Comparison of ENCODE assay signal across 20 cellular contexts in the genomic region with DNA sequence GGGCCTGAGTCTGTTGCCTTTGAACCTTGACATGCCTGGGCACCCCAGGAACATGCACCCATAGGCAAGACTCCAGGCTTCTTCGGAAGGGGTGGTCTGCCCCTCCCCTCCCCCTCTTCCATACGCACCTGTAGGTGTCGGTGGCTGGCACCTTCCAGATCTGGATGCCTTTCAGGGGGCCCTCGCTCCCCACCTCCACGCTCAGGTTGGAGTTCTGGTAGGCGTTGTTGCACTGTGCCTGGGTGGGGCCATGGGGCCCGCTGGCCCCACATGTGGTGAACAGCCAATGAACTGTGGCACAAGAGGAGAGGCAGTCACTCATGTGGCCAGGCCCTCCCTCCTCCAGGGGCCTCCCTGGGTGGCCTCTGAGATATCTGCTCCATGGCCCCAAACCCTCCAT.
DNase-seq lines count a peak whose midpoint lies in the region; ATAC-seq and TF ChIP-seq lines count a peak whose summit lies in the region.
"Had no signal": no experiment of that assay in that cellular context is flagged by ENCODE, and none has a peak within 500 bp of the region (broad histone marks: within the 10 kb centered on the region; RNA-seq: fewer than 3 reads in every experiment).

No MANE protein-coding gene starts in this region.

- no peak overlapping the region for H2AFZ ChIP-seq in neuronal stem cell (ENCODE audit: low read length)

- no peak overlapping the region for H3K4me3 Mint-ChIP-seq in T-helper 17 cell
- H3K4me3 Mint-ChIP-seq: B cell; CD4-positive, alpha-beta T cell; CD8-positive, alpha-beta T cell had no signal

- H2BK12ac ChIP-seq in neuronal stem cell (ENCODE audit: low read length): no peak overlapping the region

- H3K9me3 ChIP-seq in T-helper 17 cell (ENCODE audit: control insufficient read depth, low read length, poor library complexity, severe bottlenecking) (no peaks in the 10 kb centered on the region), neuronal stem cell (replicated peaks in 1 of 2; ENCODE audit: control insufficient read depth in 2 of 2, insufficient read depth in 1 of 2, low read depth in 1 of 2, low read length in 2 of 2) (no peaks in the 10 kb centered on the region), thyroid gland (no peaks in the 10 kb centered on the region)
- H3K9me3 ChIP-seq: A549, Caco-2 had no signal

- H3K4me1 ChIP-seq in neuronal stem cell (ENCODE audit: control insufficient read depth in 2 of 2, insufficient read depth in 1 of 2, low read depth in 1 of 2, low read length in 2 of 2) (peaks cover 0 to 2% of the 10 kb centered on the region in 2 donors), thyroid gland (peaks cover 0 to 5% of the 10 kb centered on the region in 2 donors)
- H3K4me1 ChIP-seq: A549, Caco-2 had no signal

- H3K4me2 ChIP-seq in neuronal stem cell (ENCODE audit: insufficient read depth, low read length, poor library complexity, severe bottlenecking): no peak overlapping the region
- H3K4me2 ChIP-seq: A549; BLaER1 treated with 17β-estradiol and CSF1 and Interleukin-3, amounts not matched to agents 10 nM and 100 nM had no signal

- no peak overlapping the region for H3K23ac ChIP-seq in neuronal stem cell (ENCODE audit: low read depth, low read length, poor library complexity)

- H3K4me3 ChIP-seq in neuronal stem cell (ENCODE audit: low read length in 2 of 2) (no peak overlapping the region), thyroid gland (replicated peaks in 1 of 3) (no peak overlapping the region)
- H3K4me3 ChIP-seq: A549; BLaER1 treated with 17β-estradiol and CSF1 and Interleukin-3, amounts not matched to agents 10 nM and 100 nM had no signal

- DNase-seq in activated effector memory CD4-positive, alpha-beta T cell treated with anti-CD3 and anti-CD28 coated beads, Interleukin-2, amount 50 U/mL, for 16 hours: peak; percentile 46
- no peak for DNase-seq in activated effector memory CD4-positive, alpha-beta T cell treated with Interleukin-2 at 50 U/mL for 16 hours
- no peak for DNase-seq in T-helper 17 cell
- peak; percentile 83 for DNase-seq in mesenteric fat pad (ENCODE audit: low spot score)
- no peak for DNase-seq in neuronal stem cell (ENCODE audit: low spot score)
- no peak for DNase-seq in SHP77 treated with DMSO at 0.1 percent for 48 hours (lab: John Stamatoyannopoulos, UW)
- no peak for DNase-seq in thyroid gland
- DNase-seq: AML-193; Caco-2; Calu3; CD4-positive, alpha-beta T cell; CD8-positive, alpha-beta T cell; DMS79 treated with DMSO at 0.1 percent for 48 hours; GF-D8 had no signal

- intact Hi-C loops in thyroid gland (cut with DNase I): no loop called here

- no peak overlapping the region for H4K91ac ChIP-seq in neuronal stem cell (ENCODE audit: low read depth, low read length, poor library complexity)

- H3K14ac ChIP-seq in neuronal stem cell (ENCODE audit: low read length): no peak overlapping the region

- no peak overlapping the region for H2BK5ac ChIP-seq in neuronal stem cell (ENCODE audit: low read length)

- no peaks in the 10 kb centered on the region for H3K4me1 Mint-ChIP-seq in T-helper 17 cell

- H3K9ac ChIP-seq in neuronal stem cell (ENCODE audit: low read depth, low read length, poor library complexity): no peak overlapping the region
- H3K9ac ChIP-seq: BLaER1 treated with 17β-estradiol and CSF1 and Interleukin-3, amounts not matched to agents 10 nM and 100 nM had no signal

- TF ChIP-seq POLR2A in thyroid gland (IDR thresholded peaks at IDR 0.05): no peak

- no peaks in the 10 kb centered on the region for H3K36me3 Mint-ChIP-seq in T-helper 17 cell (ENCODE audit: low read depth)
- H3K36me3 Mint-ChIP-seq: CD8-positive, alpha-beta T cell had no signal

- H2BK120ac ChIP-seq in neuronal stem cell (ENCODE audit: low read depth, low read length): no peak overlapping the region

- no peaks in the 10 kb centered on the region for H3K79me1 ChIP-seq in neuronal stem cell (ENCODE audit: low read depth, low read length)

- H4K8ac ChIP-seq in neuronal stem cell (ENCODE audit: low read depth, low read length): no peak overlapping the region

- H3K27me3 Mint-ChIP-seq in T-helper 17 cell: peaks cover 38% of the 10 kb centered on the region

- H2AK5ac ChIP-seq in neuronal stem cell (ENCODE audit: low read depth, low read length): no peak overlapping the region

- WGBS in neuronal stem cell (ENCODE audit: extremely low coverage in 2 of 2, insufficient read length in 2 of 2, insufficient replicate concordance in 1 of 2), 2 donors: no CpG with 5 or more reads among the region's 7 CpGs
- WGBS in thyroid gland, 2 donors: 99 to 100% methylated on average over 6 to 7 of the region's 7 CpGs

- peaks cover 0 to 2% (median 0%) of the 10 kb centered on the region in 3 experiments for H3K27me3 ChIP-seq in neuronal stem cell (ENCODE audit: control insufficient read depth in 3 of 3, insufficient read depth in 3 of 3, low read depth in 1 of 3, low read length in 3 of 3)
- no peaks in the 10 kb centered on the region for H3K27me3 ChIP-seq in thyroid gland
- H3K27me3 ChIP-seq: BLaER1 treated with 17β-estradiol and CSF1 and Interleukin-3, amounts not matched to agents 10 nM and 100 nM had no signal

- no peak overlapping the region for H3K27ac ChIP-seq in neuronal stem cell (replicated peaks; ENCODE audit: low read length)
- H3K27ac ChIP-seq in thyroid gland: no peak overlapping the region
- H3K27ac ChIP-seq: 22Rv1; A549; BLaER1 treated with 17β-estradiol and CSF1 and Interleukin-3, amounts not matched to agents 10 nM and 100 nM; C4-2B had no signal

- no peak overlapping the region for H3K4ac ChIP-seq in neuronal stem cell (ENCODE audit: low read length)

- H3K18ac ChIP-seq in neuronal stem cell (ENCODE audit: low read length): peak overlapping the region; percentile 72

- H3K36me3 ChIP-seq in neuronal stem cell (replicated peaks in 1 of 2; ENCODE audit: control insufficient read depth in 2 of 2, insufficient read depth in 2 of 2, low read length in 2 of 2) (no peaks in the 10 kb centered on the region), thyroid gland (no peaks in the 10 kb centered on the region)
- H3K36me3 ChIP-seq: BLaER1 treated with 17β-estradiol and CSF1 and Interleukin-3, amounts not matched to agents 10 nM and 100 nM had no signal

- ATAC-seq in T-helper 17 cell (no peak), SK-N-SH treated with all-trans-retinoic acid at 6 μM for 48 hours (no peak)
- ATAC-seq: A549; CD8-positive, alpha-beta T cell had no signal

- no peak for TF ChIP-seq CTCF in thyroid gland (IDR thresholded peaks at IDR 0.05)

- no peak overlapping the region for H2BK15ac ChIP-seq in neuronal stem cell (ENCODE audit: low read length)

- peak overlapping the region; percentile 2 for H3K27ac Mint-ChIP-seq in T-helper 17 cell
- H3K27ac Mint-ChIP-seq: B cell; CD4-positive, alpha-beta T cell; CD8-positive, alpha-beta T cell had no signal

TF ChIP-seq in SK-N-SH treated with all-trans-retinoic acid at 6 μM for 48 hours, 23 proteins besides CTCF, POLR2A, EP300 and RAD21:
- TF ChIP-seq, protein P1, sequence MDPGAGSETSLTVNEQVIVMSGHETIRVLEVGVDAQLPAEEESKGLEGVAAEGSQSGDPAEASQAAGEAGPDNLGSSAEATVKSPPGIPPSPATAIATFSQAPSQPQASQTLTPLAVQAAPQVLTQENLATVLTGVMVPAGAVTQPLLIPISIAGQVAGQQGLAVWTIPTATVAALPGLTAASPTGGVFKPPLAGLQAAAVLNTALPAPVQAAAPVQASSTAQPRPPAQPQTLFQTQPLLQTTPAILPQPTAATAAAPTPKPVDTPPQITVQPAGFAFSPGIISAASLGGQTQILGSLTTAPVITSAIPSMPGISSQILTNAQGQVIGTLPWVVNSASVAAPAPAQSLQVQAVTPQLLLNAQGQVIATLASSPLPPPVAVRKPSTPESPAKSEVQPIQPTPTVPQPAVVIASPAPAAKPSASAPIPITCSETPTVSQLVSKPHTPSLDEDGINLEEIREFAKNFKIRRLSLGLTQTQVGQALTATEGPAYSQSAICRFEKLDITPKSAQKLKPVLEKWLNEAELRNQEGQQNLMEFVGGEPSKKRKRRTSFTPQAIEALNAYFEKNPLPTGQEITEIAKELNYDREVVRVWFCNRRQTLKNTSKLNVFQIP (CRISPR knock-in tag; IDR thresholded peaks at IDR 0.05; ENCODE audit: borderline replicate concordance, low read depth): no peak
TF ChIP-seq in SK-N-SH treated with all-trans-retinoic acid at 6 μM for 48 hours: peak in this region for 0.

Comparison
In these comparisons a context has a peak if more than half of its experiments do, and no peak if none do; other contexts are left out.
1. DNase-seq: peak in activated effector memory CD4-positive, alpha-beta T cell treated with anti-CD3 and anti-CD28 coated beads, Interleukin-2, amount 50 U/mL, for 16 hours (single experiment) and mesenteric fat pad (single experiment); none in activated effector memory CD4-positive, alpha-beta T cell treated with Interleukin-2 at 50 U/mL for 16 hours (single experiment), T-helper 17 cell (0 of 3), neuronal stem cell (single experiment), SHP77 treated with DMSO at 0.1 percent for 48 hours (single experiment) and thyroid gland (0 of 2).